In genomic region chr6:71446084-71446869, GRCh38 we compare ENCODE assay signal across 17 cellular contexts.
DNase-seq lines count a peak whose midpoint lies in the region; ATAC-seq and TF ChIP-seq lines count a peak whose summit lies in the region.
"Had no signal": no experiment of that assay in that cellular context is flagged by ENCODE, and none has a peak within 500 bp of the region (broad histone marks: within the 10 kb centered on the region; RNA-seq: fewer than 3 reads in every experiment).

No MANE protein-coding gene starts in this region.

- H3K27me3 Mint-ChIP-seq in endodermal cell (ENCODE audit: insufficient read depth): no peaks in the 10 kb centered on the region
- H3K27me3 Mint-ChIP-seq: CD4-positive, CD25-positive, alpha-beta regulatory T cell had no signal

- no peak overlapping the region for H3K27ac Mint-ChIP-seq in endodermal cell
- H3K27ac Mint-ChIP-seq: activated naive CD4-positive, alpha-beta T cell treated with anti-CD3 and anti-CD28 coated beads, Interleukin-2, amount 50 U/mL, for 24 hours; CD4-positive, CD25-positive, alpha-beta regulatory T cell; nephron progenitor cell had no signal

- H3K27me3 ChIP-seq in endodermal cell (ENCODE audit: control insufficient read depth, insufficient read depth, low read length, poor library complexity, severe bottlenecking): no peaks in the 10 kb centered on the region
- H3K27me3 ChIP-seq: MG63 had no signal

- H3K4me1 Mint-ChIP-seq in endodermal cell: no peaks in the 10 kb centered on the region
- H3K4me1 Mint-ChIP-seq: activated naive CD4-positive, alpha-beta T cell treated with anti-CD3 and anti-CD28 coated beads, Interleukin-2, amount 50 U/mL, for 24 hours; CD4-positive, CD25-positive, alpha-beta regulatory T cell; nephron progenitor cell had no signal

- no peak overlapping the region for H3K9ac ChIP-seq in endodermal cell (ENCODE audit: extremely low read depth, low read length, poor library complexity, severe bottlenecking)

- no peak for TF ChIP-seq CTCF in endodermal cell (conservative IDR thresholded peaks at IDR 0.05)

- H3K36me3 Mint-ChIP-seq in endodermal cell (ENCODE audit: low read depth): no peaks in the 10 kb centered on the region
- H3K36me3 Mint-ChIP-seq: activated naive CD4-positive, alpha-beta T cell treated with anti-CD3 and anti-CD28 coated beads, Interleukin-2, amount 50 U/mL, for 24 hours; CD4-positive, CD25-positive, alpha-beta regulatory T cell had no signal

- peak overlapping the region; percentile 1 for H3K27ac ChIP-seq in endodermal cell (ENCODE audit: low read depth, low read length)

- DNase-seq in endodermal cell (no peak), pons (ENCODE audit: low spot score) (peak; percentile 21), NCI-H1694 (lab: John Stamatoyannopoulos, UW) (no peak), NCI-H2029 (lab: John Stamatoyannopoulos, UW) (no peak), NCI-H2081 treated with DMSO at 0.1 percent for 48 hours (lab: John Stamatoyannopoulos, UW) (no peak)
- DNase-seq in activated CD8-positive, alpha-beta memory T cell treated with anti-CD3 and anti-CD28 coated beads, Interleukin-2, amount 50 U/mL, for 48 hours: no peak
- DNase-seq: activated CD4-positive, CD25-positive, alpha-beta regulatory T cell; activated CD8-positive, alpha-beta memory T cell treated with anti-CD3 and anti-CD28 coated beads, Interleukin-2, amount 50 U/mL, for 4 hours; CD4-positive, CD25-positive, alpha-beta regulatory T cell; GF-D8; left cardiac atrium; MG63; nephron progenitor cell had no signal

- no peak overlapping the region for H3K4me3 Mint-ChIP-seq in endodermal cell
- H3K4me3 Mint-ChIP-seq: activated naive CD4-positive, alpha-beta T cell treated with anti-CD3 and anti-CD28 coated beads, Interleukin-2, amount 50 U/mL, for 24 hours; CD4-positive, CD25-positive, alpha-beta regulatory T cell; nephron progenitor cell had no signal

- no peaks in the 10 kb centered on the region for H3K9me3 Mint-ChIP-seq in endodermal cell

- no peaks in the 10 kb centered on the region for H3K9me3 ChIP-seq in endodermal cell (ENCODE audit: control insufficient read depth, low read length)
- H3K9me3 ChIP-seq: MG63 had no signal

- H3K4me1 ChIP-seq in endodermal cell (ENCODE audit: control insufficient read depth, insufficient read depth, low read length): no peaks in the 10 kb centered on the region

- H3K4me3 ChIP-seq in endodermal cell (ENCODE audit: low read length): no peak overlapping the region
- H3K4me3 ChIP-seq: MG63, skin epidermis had no signal

- 89 to 90% methylated on average over 4 to 6 of the region's 6 CpGs for WGBS in endodermal cell (ENCODE audit: insufficient coverage in 1 of 2, insufficient read length in 1 of 2), 2 experiments

- ATAC-seq in GM18870 (IDR thresholded peaks at IDR 0.05; ENCODE audit: unreplicated experiment) (peak; percentile 66), HG03064 (IDR thresholded peaks at IDR 0.05; ENCODE audit: low read depth, unreplicated experiment) (peak; percentile 68)

- no peaks in the 10 kb centered on the region for H3K36me3 ChIP-seq in endodermal cell (ENCODE audit: control insufficient read depth, insufficient read depth, low read length)
- H3K36me3 ChIP-seq: MG63 had no signal
